Comparison of ENCODE assay signal across 23 cellular contexts in the genomic region with DNA sequence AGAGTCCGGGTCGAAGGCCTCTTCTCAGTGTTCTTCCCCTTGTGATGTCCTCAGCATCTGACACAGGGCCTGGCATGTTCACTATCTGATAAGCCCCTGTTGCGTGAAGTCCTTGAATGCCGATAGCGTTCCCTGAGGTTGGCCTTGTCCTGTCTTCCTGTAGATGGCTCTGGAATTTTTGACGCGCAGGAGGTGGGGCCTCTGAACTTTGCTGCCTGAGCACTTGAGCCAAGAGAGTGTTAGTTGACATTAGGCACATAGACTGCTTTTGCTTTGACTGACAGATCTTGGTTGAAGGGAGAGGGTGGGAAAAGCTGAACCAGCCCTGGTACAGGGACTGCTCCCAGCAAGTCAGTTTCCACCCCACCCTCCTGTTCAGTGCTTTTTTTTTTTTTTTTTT. TPM values are rescaled to one million over a fixed set of nuclear protein-coding genes. Genes with fewer than 3 reads are reported as not detected.
DNase-seq lines count a peak whose midpoint lies in the region; ATAC-seq and TF ChIP-seq lines count a peak whose summit lies in the region.
"Had no signal": no experiment of that assay in that cellular context is flagged by ENCODE, and none has a peak within 500 bp of the region (broad histone marks: within the 10 kb centered on the region; RNA-seq: fewer than 3 reads in every experiment).

No MANE protein-coding gene starts in this region.

- peak; percentile 18 for DNase-seq in activated T-cell treated with anti-CD3 and anti-CD28 coated beads, Interleukin-2, amount 50 U/mL, for 48 hours
- DNase-seq in activated T-cell treated with anti-CD3 and anti-CD28 coated beads, Interleukin-2, amount 50 U/mL, for 4 hours, result no peak
- DNase-seq in heart left ventricle, result peak in 4 of 5 donors; percentile 73 to 85 (median 76)
- no peak for DNase-seq in lower lobe of right lung
- DNase-seq in upper lobe of right lung, result peak; percentile 41
- DNase-seq in NCI-H1694 (lab: John Stamatoyannopoulos, UW), result no peak
- no peak for DNase-seq in Ammon's horn (ENCODE audit: low spot score)
- no peak for DNase-seq in putamen (ENCODE audit: low spot score)
- DNase-seq: activated CD4-positive, alpha-beta T cell treated with anti-CD3 and anti-CD28 coated beads, Interleukin-2, amount 10 ng/mL, durations not matched to agents 24 days and 14 days; activated effector memory CD4-positive, alpha-beta T cell treated with anti-CD3 and anti-CD28 coated beads, Interleukin-2, amount 50 U/mL, for 16 hours; activated naive CD8-positive, alpha-beta T cell treated with anti-CD3 and anti-CD28 coated beads, Interleukin-2, amount 50 U/mL, for 24 hours; AML-193; cortex of kidney; kidney glomerular epithelial cell; naive thymus-derived CD4-positive, alpha-beta T cell; NCI-H446; stomach; trophoblast cell had no signal

- H3K4me3 ChIP-seq in heart left ventricle, result no peak overlapping the region
- no peak overlapping the region for H3K4me3 ChIP-seq in lower lobe of right lung
- H3K4me3 ChIP-seq in upper lobe of right lung, result no peak overlapping the region
- H3K4me3 ChIP-seq: stomach had no signal

- H3K27ac ChIP-seq in heart left ventricle (peak overlapping the region in 11 of 12 donors; percentile 23 to 84 (median 69)), lower lobe of right lung (no peak overlapping the region), upper lobe of right lung (no peak overlapping the region)
- H3K27ac ChIP-seq: stomach, VCaP had no signal

- 27 to 55% (median 39%) methylated on average over 7 of the region's 7 CpGs for WGBS in heart left ventricle, 4 donors

- ATAC-seq in activated T-cell treated with anti-CD3 and anti-CD28 coated beads, Interleukin-2, amount 50 U/mL, for 4 hours, result no peak
- peak; percentile 71 to 91 (median 89) for ATAC-seq in heart left ventricle
- peak; percentile 4 to 43 for ATAC-seq in lower lobe of right lung
- ATAC-seq in upper lobe of right lung, result peak; percentile 32
- ATAC-seq: activated naive CD8-positive, alpha-beta T cell treated with anti-CD3 and anti-CD28 coated beads, Interleukin-2, amount 50 U/mL, for 24 hours; HCT116; naive thymus-derived CD4-positive, alpha-beta T cell had no signal

- intact Hi-C loops in heart left ventricle (cut with DNase I) (loop anchor here in 4 of 10 donors (5.0 to 10.0 kb wide), 4 partner anchors 47 to 183 kb away; no protein-coding TSS in a partner anchor), lower lobe of right lung (cut with DNase I) (no loop called here), upper lobe of right lung (cut with DNase I) (no loop called here)

- TF ChIP-seq CTCF in heart left ventricle (IDR thresholded peaks at IDR 0.05), result no peak
- no peak for TF ChIP-seq CTCF in lower lobe of right lung (IDR thresholded peaks at IDR 0.05)
- TF ChIP-seq CTCF in upper lobe of right lung (IDR thresholded peaks at IDR 0.05), result no peak

- no peak for TF ChIP-seq POLR2A in heart left ventricle (IDR thresholded peaks at IDR 0.05)

- H3K4me1 ChIP-seq in heart left ventricle (peaks cover 8 to 94% (median 77%) of the 10 kb centered on the region in 12 donors), lower lobe of right lung (peaks cover 33% of the 10 kb centered on the region), upper lobe of right lung (peaks cover 23% of the 10 kb centered on the region)

- H3K36me3 Mint-ChIP-seq in activated T-cell treated with anti-CD3 and anti-CD28 coated beads, Interleukin-2, amount 50 U/mL, for 4 hours (ENCODE audit: insufficient read depth), result peaks cover 2% of the 10 kb centered on the region
- H3K36me3 Mint-ChIP-seq: brain, mesothelial cell of epicardium had no signal

- H3K9me3 ChIP-seq in heart left ventricle, result no peaks in the 10 kb centered on the region
- H3K9me3 ChIP-seq in lower lobe of right lung, result no peaks in the 10 kb centered on the region
- H3K9me3 ChIP-seq in upper lobe of right lung, result no peaks in the 10 kb centered on the region
- H3K9me3 ChIP-seq: stomach had no signal

- no peaks in the 10 kb centered on the region for H3K36me3 ChIP-seq in heart left ventricle
- H3K36me3 ChIP-seq in lower lobe of right lung, result no peaks in the 10 kb centered on the region
- no peaks in the 10 kb centered on the region for H3K36me3 ChIP-seq in upper lobe of right lung
- H3K36me3 ChIP-seq: stomach had no signal

- no peak overlapping the region for H3K4me3 Mint-ChIP-seq in activated T-cell treated with anti-CD3 and anti-CD28 coated beads, Interleukin-2, amount 50 U/mL, for 4 hours
- H3K4me3 Mint-ChIP-seq: activated CD4-positive, alpha-beta T cell treated with anti-CD3 and anti-CD28 coated beads, Interleukin-2, amount 10 ng/mL, durations not matched to agents 24 days and 14 days; activated naive CD8-positive, alpha-beta T cell treated with anti-CD3 and anti-CD28 coated beads, Interleukin-2, amount 50 U/mL, for 24 hours; brain; mesothelial cell of epicardium; T-helper 2 cell treated with Interferon-gamma antibody and Interleukin-4, amounts not matched to agents 5 μg/mL and 100 μg/mL, for 36 hours had no signal

- no peaks in the 10 kb centered on the region for H3K9me3 Mint-ChIP-seq in activated T-cell treated with anti-CD3 and anti-CD28 coated beads, Interleukin-2, amount 50 U/mL, for 4 hours
- H3K9me3 Mint-ChIP-seq: activated CD4-positive, alpha-beta T cell treated with anti-CD3 and anti-CD28 coated beads, Interleukin-2, amount 10 ng/mL, durations not matched to agents 24 days and 14 days; activated naive CD8-positive, alpha-beta T cell treated with anti-CD3 and anti-CD28 coated beads, Interleukin-2, amount 50 U/mL, for 24 hours; brain; mesothelial cell of epicardium; T-helper 2 cell treated with Interferon-gamma antibody and Interleukin-4, amounts not matched to agents 5 μg/mL and 100 μg/mL, for 36 hours had no signal

- H3K27me3 Mint-ChIP-seq in activated T-cell treated with anti-CD3 and anti-CD28 coated beads, Interleukin-2, amount 50 U/mL, for 4 hours (ENCODE audit: low read depth), result no peaks in the 10 kb centered on the region
- H3K27me3 Mint-ChIP-seq: activated CD4-positive, alpha-beta T cell treated with anti-CD3 and anti-CD28 coated beads, Interleukin-2, amount 10 ng/mL, durations not matched to agents 24 days and 14 days; activated naive CD8-positive, alpha-beta T cell treated with anti-CD3 and anti-CD28 coated beads, Interleukin-2, amount 50 U/mL, for 24 hours had no signal

- H3K4me1 Mint-ChIP-seq in activated T-cell treated with anti-CD3 and anti-CD28 coated beads, Interleukin-2, amount 50 U/mL, for 4 hours (ENCODE audit: low read depth), result peaks cover 67% of the 10 kb centered on the region

- H3K27me3 ChIP-seq in heart left ventricle (no peaks in the 10 kb centered on the region), lower lobe of right lung (ENCODE audit: low read depth) (no peaks in the 10 kb centered on the region), upper lobe of right lung (no peaks in the 10 kb centered on the region)
- H3K27me3 ChIP-seq: stomach had no signal

RNA-seq across cellular contexts. Expression of gene LDLRAD4, which starts 53.0 kb away (rescaled TPM):
- 10 to 100 TPM; 17.5 to 20.4 (median 18.3) TPM for total RNA-seq in activated T-cell treated with anti-CD3 and anti-CD28 coated beads, Interleukin-2, amount 50 U/mL, for 4 hours
- 10 to 100 TPM; 25.2 to 44.0 (median 34.0) TPM for total RNA-seq in heart left ventricle
- 10 to 100 TPM; 10.4 to 14.6 TPM for polyA plus RNA-seq in heart left ventricle
- total RNA-seq in lower lobe of right lung, result 24.6 TPM
- 18.4 TPM for total RNA-seq in upper lobe of right lung

Comparison
In these comparisons a context has a peak if more than half of its experiments do, and no peak if none do; other contexts are left out.
1. DNase-seq: peak in activated T-cell treated with anti-CD3 and anti-CD28 coated beads, Interleukin-2, amount 50 U/mL, for 48 hours (2 of 2), heart left ventricle (4 of 5) and upper lobe of right lung (single experiment); none in activated T-cell treated with anti-CD3 and anti-CD28 coated beads, Interleukin-2, amount 50 U/mL, for 4 hours (single experiment), lower lobe of right lung (single experiment), NCI-H1694 (single experiment), Ammon's horn (single experiment) and putamen (single experiment).
2. ATAC-seq: peak in heart left ventricle (4 of 4), lower lobe of right lung (2 of 2) and upper lobe of right lung (single experiment); none in activated T-cell treated with anti-CD3 and anti-CD28 coated beads, Interleukin-2, amount 50 U/mL, for 4 hours (0 of 2).
3. H3K27ac ChIP-seq: peak in heart left ventricle (11 of 12); none in lower lobe of right lung (single experiment) and upper lobe of right lung (single experiment).